Comparison of ENCODE assay signal across 8 cellular contexts in genomic region chr3:72818915-72819314, GRCh38. TPM values are rescaled to one million over a fixed set of nuclear protein-coding genes. Genes with fewer than 3 reads are reported as not detected.
DNase-seq lines count a peak whose midpoint lies in the region; TF ChIP-seq lines count a peak whose summit lies in the region.
"Had no signal": no experiment of that assay in that cellular context is flagged by ENCODE, and none has a peak within 500 bp of the region (broad histone marks: within the 10 kb centered on the region; RNA-seq: fewer than 3 reads in every experiment).

No MANE protein-coding gene starts in this region.

- TF ChIP-seq CTCF in cardiac fibroblast (IDR thresholded peaks at IDR 0.05; ENCODE audit: low read depth, low read length): no peak

- in situ Hi-C loops in Caki2 (cut with HindIII; ENCODE audit: low pct_unique_long_range_greater_than_20kb, low sequenced_read_pairs): no loop called here

- DNase-seq in Caki2 (ENCODE audit: low read depth) (peak; percentile 5), HCEC 1CT (peak; percentile 85), cardiac fibroblast (ENCODE audit: low read depth in 2 of 2) (peak; percentile 71 to 91), non-pigmented ciliary epithelial cell (ENCODE audit: low read depth) (peak; percentile 81), HT-29 (ENCODE audit: low spot score) (no peak), hippocampal formation (lab: John Stamatoyannopoulos, UW) (no peak), T-helper 9 cell (no peak)
- DNase-seq: glutamatergic neuron had no signal

- no peak overlapping the region for H3K4me3 ChIP-seq in cardiac fibroblast (replicated peaks in 1 of 2; ENCODE audit: low read depth in 2 of 2, low read length in 2 of 2)

RNA-seq across cellular contexts. Expression of gene SHQ1, which starts 29.3 kb away (rescaled TPM):
- 9.0 and 10.6 TPM in 2 replicates for total RNA-seq in Caki2 (2014; rRNA removed; shearing (Covaris generic); ENCODE audit: low replicate concordance)
- total RNA-seq in HT-29 (2014; rRNA removed; shearing (Covaris generic)): 7.2 and 11.2 TPM in 2 replicates

Comparison
In these comparisons a context has a peak if more than half of its experiments do, and no peak if none do; other contexts are left out.
1. DNase-seq: peak in Caki2 (single experiment), HCEC 1CT (single experiment), cardiac fibroblast (2 of 2) and non-pigmented ciliary epithelial cell (single experiment); none in HT-29 (single experiment), hippocampal formation (0 of 2) and T-helper 9 cell (single experiment).